ENCODE assay signal across 9 cellular contexts in genomic region chr5:180785151-180785781, GRCh38. TPM values are rescaled to one million over a fixed set of nuclear protein-coding genes. Genes with fewer than 3 reads are reported as not detected.
DNase-seq lines count a peak whose midpoint lies in the region; ATAC-seq and TF ChIP-seq lines count a peak whose summit lies in the region.
"Had no signal": no experiment of that assay in that cellular context is flagged by ENCODE, and none has a peak within 500 bp of the region (broad histone marks: within the 10 kb centered on the region; RNA-seq: fewer than 3 reads in every experiment).

No MANE protein-coding gene starts in this region.

- H3K4me1 ChIP-seq in neutrophil (ENCODE audit: control insufficient read depth in 1 of 2, insufficient read depth in 1 of 2, low read depth in 1 of 2, low read length in 1 of 2), result no peaks in the 10 kb centered on the region

- peaks cover 40% of the 10 kb centered on the region for H3K36me3 ChIP-seq in neutrophil

- intact Hi-C loops in CD14-positive monocyte (cut with micrococcal nuclease), result loop anchor here in 1 of 2 donors (10.0 kb wide), 1 partner anchor 370 kb away; no protein-coding TSS in a partner anchor

- no peak overlapping the region for H3K4me3 Mint-ChIP-seq in CD14-positive monocyte
- H3K4me3 Mint-ChIP-seq: T-helper 1 cell treated with Interleukin-12 subunit alpha and Interleukin-12 subunit beta and Interleukin-4 antibody, amounts not matched to agents 30 μg/mL and 1 μg/mL, for 36 hours had no signal

- H3K27ac Mint-ChIP-seq in CD14-positive monocyte, result peak overlapping the region in 4 of 7 donors; percentile 4 to 84 (median 47)
- H3K27ac Mint-ChIP-seq: T-helper 1 cell treated with Interleukin-12 subunit alpha and Interleukin-12 subunit beta and Interleukin-4 antibody, amounts not matched to agents 30 μg/mL and 1 μg/mL, for 36 hours had no signal

- H3K27me3 Mint-ChIP-seq in CD14-positive monocyte (ENCODE audit: low read depth in 3 of 3), result no peaks in the 10 kb centered on the region

- no peaks in the 10 kb centered on the region for H3K27me3 ChIP-seq in neutrophil

- H3K9me3 ChIP-seq in neutrophil, result no peaks in the 10 kb centered on the region

- peaks cover 0 to 2% (median 0%) of the 10 kb centered on the region in 7 donors for H3K9me3 Mint-ChIP-seq in CD14-positive monocyte
- H3K9me3 Mint-ChIP-seq: T-helper 1 cell treated with Interleukin-12 subunit alpha and Interleukin-12 subunit beta and Interleukin-4 antibody, amounts not matched to agents 30 μg/mL and 1 μg/mL, for 36 hours had no signal

- TF ChIP-seq CTCF in CD14-positive monocyte (IDR thresholded peaks at IDR 0.05), result no peak
- TF ChIP-seq CTCF in VCaP (conservative IDR thresholded peaks at IDR 0.05), result no peak
- TF ChIP-seq CTCF in foreskin fibroblast (IDR thresholded peaks at IDR 0.05; ENCODE audit: low read depth, low read length), result no peak
- TF ChIP-seq CTCF in neutrophil (IDR thresholded peaks at IDR 0.05), result no peak

- H3K27ac ChIP-seq in VCaP, result peak overlapping the region; percentile 36
- H3K27ac ChIP-seq in neutrophil, result peak overlapping the region; percentile 5

- H3K36me3 Mint-ChIP-seq in CD14-positive monocyte, result peaks cover 43 to 53% of the 10 kb centered on the region in 2 donors

- DNase-seq in CD14-positive monocyte (ENCODE audit: low spot score), result no peak
- peak; percentile 72 to 81 for DNase-seq in foreskin fibroblast
- no peak for DNase-seq in OCI-M1 (lab: John Stamatoyannopoulos, UW)

- peak overlapping the region in 1 of 2 donors; percentile 19 for H3K4me3 ChIP-seq in foreskin fibroblast (ENCODE audit: low read depth in 1 of 2, low read length in 2 of 2)
- no peak overlapping the region for H3K4me3 ChIP-seq in neutrophil (ENCODE audit: low read depth in 1 of 2, low read length in 1 of 2)

- ATAC-seq in GM18519 (IDR thresholded peaks at IDR 0.05; ENCODE audit: low FRiP score, unreplicated experiment) (no peak), GM18873 (IDR thresholded peaks at IDR 0.05; ENCODE audit: low FRiP score, unreplicated experiment) (no peak), GM21723 (IDR thresholded peaks at IDR 0.05; ENCODE audit: unreplicated experiment) (no peak)

- peaks cover 38% of the 10 kb centered on the region for H3K4me1 Mint-ChIP-seq in CD14-positive monocyte

RNA-seq across cellular contexts. Expression of gene MGAT1, which starts 17.3 kb away (rescaled TPM):
- 100 to 1,000 TPM; 385 to 523 TPM for polyA plus RNA-seq in CD14-positive monocyte

RNA-seq across cellular contexts. Expression of gene OR2Y1, which starts 45.4 kb away (rescaled TPM):
- polyA plus RNA-seq in CD14-positive monocyte, result not detected

Comparison
In these comparisons a context has a peak if more than half of its experiments do, and no peak if none do; other contexts are left out.
1. DNase-seq: peak in foreskin fibroblast (2 of 2); none in CD14-positive monocyte (single experiment) and OCI-M1 (single experiment).